16 cellular contexts compared by ENCODE assay signal in genomic region chr1:46539968-46540367, GRCh38. TPM values are rescaled to one million over a fixed set of nuclear protein-coding genes. Genes with fewer than 3 reads are reported as not detected.
DNase-seq lines count a peak whose midpoint lies in the region; ATAC-seq and TF ChIP-seq lines count a peak whose summit lies in the region.
"Had no signal": no experiment of that assay in that cellular context is flagged by ENCODE, and none has a peak within 500 bp of the region (broad histone marks: within the 10 kb centered on the region; RNA-seq: fewer than 3 reads in every experiment).

No MANE protein-coding gene starts in this region.

- H4K20me1 ChIP-seq in fibroblast of lung (ENCODE audit: control insufficient read depth, extremely low read depth, insufficient read depth, low read length), result no peaks in the 10 kb centered on the region

- H2AFZ ChIP-seq in fibroblast of lung (ENCODE audit: low read length), result no peak overlapping the region

- CTCF ChIA-PET in activated CD8-positive, alpha-beta T cell treated with anti-CD3 and anti-CD28 coated beads for 36 hours (lab: Charles Lee), result interaction anchor here (0.9 to 3.0 kb wide), 3 partner anchors 8 to 62 kb away, joined by 3 to 14 read pairs (median 10); no protein-coding TSS in a partner anchor

- no peak overlapping the region for H3K4me2 ChIP-seq in fibroblast of lung (ENCODE audit: extremely low read depth, insufficient read depth, low read length)

- peaks cover 13% of the 10 kb centered on the region for H3K27me3 ChIP-seq in RWPE2 (ENCODE audit: insufficient read depth, poor library complexity, severe bottlenecking)
- peaks cover 24% of the 10 kb centered on the region for H3K27me3 ChIP-seq in fibroblast of lung (ENCODE audit: control insufficient read depth, insufficient read depth, low read length)

- H3K27ac ChIP-seq in RWPE2 (ENCODE audit: poor library complexity, severe bottlenecking) (no peak overlapping the region), fibroblast of lung (ENCODE audit: insufficient read depth, low read length) (no peak overlapping the region)

- H3K4me3 ChIP-seq in RWPE2 (ENCODE audit: severe bottlenecking) (no peak overlapping the region), fibroblast of lung (replicated peaks in 1 of 4; ENCODE audit: control extremely low read depth in 1 of 4, insufficient read depth in 1 of 4, low read depth in 3 of 4, low read length in 4 of 4) (no peak overlapping the region)

- ATAC-seq in RWPE2 (ENCODE audit: low read depth) (peak; percentile 90), GM18861 (IDR thresholded peaks at IDR 0.05; ENCODE audit: unreplicated experiment) (no peak), GM18870 (IDR thresholded peaks at IDR 0.05; ENCODE audit: unreplicated experiment) (no peak)
- ATAC-seq in activated CD8-positive, alpha-beta T cell treated with anti-CD3 and anti-CD28 coated beads for 36 hours, result no peak

- H3K36me3 Mint-ChIP-seq in activated CD8-positive, alpha-beta T cell treated with anti-CD3 and anti-CD28 coated beads for 36 hours (ENCODE audit: low read depth), result no peaks in the 10 kb centered on the region

- H3K9me3 ChIP-seq in RWPE2 (ENCODE audit: severe bottlenecking) (no peaks in the 10 kb centered on the region), fibroblast of lung (ENCODE audit: control insufficient read depth, insufficient read depth, low read depth, low read length) (no peaks in the 10 kb centered on the region)

- DNase-seq in GM04504 (ENCODE audit: low read depth) (peak; percentile 34), RWPE2 (ENCODE audit: low spot score) (no peak), fibroblast of lung (ENCODE audit: low read depth in 2 of 2) (peak; percentile 52 to 83), posterior cingulate gyrus (peak in 8 of 10 donors; percentile 42 to 93 (median 68)), SHP77 treated with DMSO at 0.1 percent for 48 hours (lab: John Stamatoyannopoulos, UW) (no peak)
- no peak for DNase-seq in activated CD8-positive, alpha-beta T cell treated with anti-CD3 and anti-CD28 coated beads for 36 hours
- DNase-seq: activated naive CD4-positive, alpha-beta T cell treated with Interleukin-2 at 50 U/mL for 16 hours; cerebellar nuclear complex; NCI-H524 treated with DMSO at 0.1 percent for 48 hours; retina; RPMI8226; stimulated activated CD4-positive, alpha-beta T cell treated with anti-CD3 and anti-CD28 coated beads, Interleukin-2, amount 100 ng/mL, for 48 hours; stimulated activated naive CD4-positive, alpha-beta T cell treated with Interleukin-2 at 50 U/mL for 16 hours had no signal

- intact Hi-C loops in posterior cingulate gyrus (cut with DNase I), result no loop called here
- intact Hi-C loops in activated CD8-positive, alpha-beta T cell treated with anti-CD3 and anti-CD28 coated beads for 36 hours (cut with micrococcal nuclease), result loop anchor here (5.0 kb wide), 1 partner anchor 177 kb away; the partner anchor contains the start of gene EFCAB14

- H3K4me1 Mint-ChIP-seq in activated CD8-positive, alpha-beta T cell treated with anti-CD3 and anti-CD28 coated beads for 36 hours (ENCODE audit: low read depth), result no peaks in the 10 kb centered on the region

- no peaks in the 10 kb centered on the region for H3K9me3 Mint-ChIP-seq in activated CD8-positive, alpha-beta T cell treated with anti-CD3 and anti-CD28 coated beads for 36 hours

- no peak for TF ChIP-seq CTCF in RWPE2 (IDR thresholded peaks at IDR 0.05; ENCODE audit: poor library complexity, severe bottlenecking)
- TF ChIP-seq CTCF in fibroblast of lung (conservative IDR thresholded peaks at IDR 0.05 in 1 of 2, IDR thresholded peaks at IDR 0.05 in 1 of 2; ENCODE audit: low read depth in 1 of 2, low read length in 2 of 2), result no peak
- TF ChIP-seq CTCF in activated CD8-positive, alpha-beta T cell treated with anti-CD3 and anti-CD28 coated beads for 36 hours (IDR thresholded peaks at IDR 0.05), result no peak

- H3K79me2 ChIP-seq in fibroblast of lung (ENCODE audit: control insufficient read depth, insufficient read depth, low read length), result no peaks in the 10 kb centered on the region

- H3K4me1 ChIP-seq in RWPE2 (ENCODE audit: insufficient read depth, poor library complexity, severe bottlenecking) (no peaks in the 10 kb centered on the region), fibroblast of lung (ENCODE audit: control insufficient read depth, extremely low read depth, insufficient read depth, low read length) (no peaks in the 10 kb centered on the region)

- POLR2A ChIA-PET in activated CD8-positive, alpha-beta T cell treated with anti-CD3 and anti-CD28 coated beads for 36 hours (lab: Charles Lee), result interaction anchor here (0.8 kb wide), 1 partner anchor 58 kb away, joined by 3 read pairs; no protein-coding TSS in a partner anchor

- H3K9ac ChIP-seq in fibroblast of lung (ENCODE audit: insufficient read depth, low read length), result no peak overlapping the region

- H3K27ac Mint-ChIP-seq in activated CD8-positive, alpha-beta T cell treated with anti-CD3 and anti-CD28 coated beads for 36 hours, result no peak overlapping the region

- peaks cover 28% of the 10 kb centered on the region for H3K27me3 Mint-ChIP-seq in activated CD8-positive, alpha-beta T cell treated with anti-CD3 and anti-CD28 coated beads for 36 hours

- no peak overlapping the region for H3K4me3 Mint-ChIP-seq in activated CD8-positive, alpha-beta T cell treated with anti-CD3 and anti-CD28 coated beads for 36 hours

- no peaks in the 10 kb centered on the region for H3K36me3 ChIP-seq in RWPE2 (ENCODE audit: low read depth)
- H3K36me3 ChIP-seq in fibroblast of lung (ENCODE audit: control insufficient read depth, insufficient read depth, low read length), result no peaks in the 10 kb centered on the region

RNA-seq across cellular contexts. Expression of gene KNCN, which starts 11.5 kb away (rescaled TPM):
- not detected in 2 replicates for total RNA-seq in fibroblast of lung
- polyA plus RNA-seq in fibroblast of lung, result not detected in 2 replicates
- not detected in 2 replicates for polyA plus RNA-seq in fibroblast of lung (2012)
- polyA minus RNA-seq in fibroblast of lung (ENCODE audit: low replicate concordance), result not detected in 2 replicates
- total RNA-seq in activated CD8-positive, alpha-beta T cell treated with anti-CD3 and anti-CD28 coated beads for 36 hours, result not detected
- total RNA-seq: epithelial cell of proximal tubule had no signal

RNA-seq across cellular contexts. Expression of gene DMBX1, which starts 50.3 kb away (rescaled TPM):
- not detected in 2 replicates for total RNA-seq in fibroblast of lung
- not detected in 2 replicates for polyA plus RNA-seq in fibroblast of lung
- not detected in 2 replicates for polyA plus RNA-seq in fibroblast of lung (2012)
- not detected in 2 replicates for polyA minus RNA-seq in fibroblast of lung (ENCODE audit: low replicate concordance)
- under 1 TPM in 1 of 2 experiments, not detected in 1; 0.09 TPM for total RNA-seq in activated CD8-positive, alpha-beta T cell treated with anti-CD3 and anti-CD28 coated beads for 36 hours
- total RNA-seq: epithelial cell of proximal tubule had no signal

Comparison
In these comparisons a context has a peak if more than half of its experiments do, and no peak if none do; other contexts are left out.
1. DNase-seq: peak in GM04504 (single experiment), fibroblast of lung (2 of 2) and posterior cingulate gyrus (8 of 10); none in RWPE2 (single experiment), SHP77 treated with DMSO at 0.1 percent for 48 hours (single experiment) and activated CD8-positive, alpha-beta T cell treated with anti-CD3 and anti-CD28 coated beads for 36 hours (single experiment).